Comparison of ENCODE assay signal across 33 cellular contexts in genomic region chr5:60679816-60680215, GRCh38.
"Had no signal": no experiment of that assay in that cellular context is flagged by ENCODE, and none has a peak within 500 bp of the region (broad histone marks: within the 10 kb centered on the region; RNA-seq: fewer than 3 reads in every experiment).

No MANE protein-coding gene starts in this region.

- H3K4me3 Mint-ChIP-seq: activated B cell treated with CpG ODN at 0.5 μM for 24 hours; activated CD8-positive, alpha-beta T cell treated with anti-CD3 and anti-CD28 coated beads for 36 hours; activated naive CD4-positive, alpha-beta T cell treated with anti-CD3 and anti-CD28 coated beads for 36 hours; activated naive CD4-positive, alpha-beta T cell treated with anti-CD3 and anti-CD28 coated beads, Interleukin-2, amount 50 U/mL, for 24 hours; activated naive CD8-positive, alpha-beta T cell treated with anti-CD3 and anti-CD28 coated beads for 36 hours; activated naive CD8-positive, alpha-beta T cell treated with anti-CD3 and anti-CD28 coated beads, Interleukin-2, amount 50 U/mL, for 24 hours; activated T-cell treated with anti-CD3 and anti-CD28 coated beads, Interleukin-2, amount 50 U/mL, for 4 hours; activated T-helper 17 cell treated with anti-CD3 and anti-CD28 coated beads, Interleukin-2, amount 50 U/mL, for 72 hours; T-helper 17 cell; T-helper 2 cell treated with Interferon-gamma antibody and Interleukin-4, amounts not matched to agents 5 μg/mL and 100 μg/mL, for 36 hours had no signal

- H3K27me3 Mint-ChIP-seq: activated B cell treated with CpG ODN at 0.5 μM for 24 hours; activated CD8-positive, alpha-beta T cell treated with anti-CD3 and anti-CD28 coated beads for 36 hours; activated naive CD8-positive, alpha-beta T cell treated with anti-CD3 and anti-CD28 coated beads, Interleukin-2, amount 50 U/mL, for 24 hours; activated T-helper 17 cell treated with anti-CD3 and anti-CD28 coated beads, Interleukin-2, amount 50 U/mL, for 72 hours; T-helper 17 cell had no signal

- H3K27me3 ChIP-seq: adrenal gland, body of pancreas, gastroesophageal sphincter had no signal

- H3K36me3 ChIP-seq: adrenal gland, gastroesophageal sphincter, heart right ventricle had no signal

- DNase-seq: activated B cell treated with CpG ODN at 0.5 μM for 24 hours; activated CD4-positive, alpha-beta T cell treated with anti-CD3 and anti-CD28 coated beads for 48 hours; activated CD4-positive, alpha-beta T cell treated with anti-CD3 and anti-CD28 coated beads, Interleukin-2, amount 50 U/mL, for 1 hour; activated CD4-positive, alpha-beta T cell treated with anti-CD3 and anti-CD28 coated beads, Interleukin-2, amount 50 U/mL, for 48 hours; activated CD8-positive, alpha-beta memory T cell treated with anti-CD3 and anti-CD28 coated beads for 24 hours; activated CD8-positive, alpha-beta T cell treated with anti-CD3 and anti-CD28 coated beads for 36 hours; activated effector memory CD4-positive, alpha-beta T cell treated with anti-CD3 and anti-CD28 coated beads, Interleukin-2, amount 50 U/mL, for 16 hours; activated naive CD4-positive, alpha-beta T cell treated with anti-CD3 and anti-CD28 coated beads for 36 hours; activated naive CD8-positive, alpha-beta T cell treated with anti-CD3 and anti-CD28 coated beads for 36 hours; activated naive CD8-positive, alpha-beta T cell treated with anti-CD3 and anti-CD28 coated beads, Interleukin-2, amount 50 U/mL, for 24 hours; activated T-cell treated with anti-CD3 and anti-CD28 coated beads, Interleukin-2, amount 50 U/mL, for 4 hours; adrenal gland; amygdala; aorta; body of pancreas; caudate nucleus; cortex of kidney; dermis blood vessel endothelial cell; effector CD4-positive, alpha-beta T cell; foreskin melanocyte; heart right ventricle; T-helper 1 cell; T-helper 17 cell; T1000; WERI-Rb-1 had no signal

- H3K4me3 ChIP-seq: adrenal gland, body of pancreas, gastroesophageal sphincter, heart right ventricle had no signal

- FAIRE-seq: colon, endometrium had no signal

- H3K27ac Mint-ChIP-seq: activated B cell treated with CpG ODN at 0.5 μM for 24 hours; activated CD8-positive, alpha-beta T cell treated with anti-CD3 and anti-CD28 coated beads for 36 hours; activated naive CD4-positive, alpha-beta T cell treated with anti-CD3 and anti-CD28 coated beads for 36 hours; activated naive CD4-positive, alpha-beta T cell treated with anti-CD3 and anti-CD28 coated beads, Interleukin-2, amount 50 U/mL, for 24 hours; activated naive CD8-positive, alpha-beta T cell treated with anti-CD3 and anti-CD28 coated beads for 36 hours; activated naive CD8-positive, alpha-beta T cell treated with anti-CD3 and anti-CD28 coated beads, Interleukin-2, amount 50 U/mL, for 24 hours; activated T-helper 17 cell treated with anti-CD3 and anti-CD28 coated beads, Interleukin-2, amount 50 U/mL, for 72 hours; T-helper 2 cell treated with Interferon-gamma antibody and Interleukin-4, amounts not matched to agents 5 μg/mL and 100 μg/mL, for 36 hours had no signal

- H3K4me1 Mint-ChIP-seq: activated naive CD4-positive, alpha-beta T cell treated with anti-CD3 and anti-CD28 coated beads, Interleukin-2, amount 50 U/mL, for 24 hours had no signal

- ATAC-seq: activated CD4-positive, CD25-positive, alpha-beta regulatory T cell treated with anti-CD3 and anti-CD28 coated beads, Interleukin-2, amount 50 U/mL, for 24 hours; activated CD8-positive, alpha-beta T cell treated with anti-CD3 and anti-CD28 coated beads for 36 hours; activated naive CD8-positive, alpha-beta T cell treated with anti-CD3 and anti-CD28 coated beads, Interleukin-2, amount 50 U/mL, for 24 hours; activated T-cell treated with anti-CD3 and anti-CD28 coated beads, Interleukin-2, amount 50 U/mL, for 4 hours; activated T-helper 17 cell treated with anti-CD3 and anti-CD28 coated beads, Interleukin-2, amount 50 U/mL, for 72 hours; body of pancreas; esophagus mucosa; gastroesophageal sphincter; heart right ventricle; T-helper 17 cell had no signal

- H3K4me1 ChIP-seq: adrenal gland, gastroesophageal sphincter, heart right ventricle had no signal

- H3K9me3 ChIP-seq: adrenal gland, body of pancreas, gastroesophageal sphincter had no signal

- H3K27ac ChIP-seq: adrenal gland, body of pancreas, gastroesophageal sphincter, heart right ventricle, WERI-Rb-1 had no signal

- H3K36me3 Mint-ChIP-seq: activated naive CD4-positive, alpha-beta T cell treated with anti-CD3 and anti-CD28 coated beads, Interleukin-2, amount 50 U/mL, for 24 hours had no signal

- H3K9me3 Mint-ChIP-seq: activated B cell treated with CpG ODN at 0.5 μM for 24 hours; activated CD8-positive, alpha-beta T cell treated with anti-CD3 and anti-CD28 coated beads for 36 hours; activated naive CD4-positive, alpha-beta T cell treated with anti-CD3 and anti-CD28 coated beads for 36 hours; activated naive CD4-positive, alpha-beta T cell treated with anti-CD3 and anti-CD28 coated beads, Interleukin-2, amount 50 U/mL, for 24 hours; activated naive CD8-positive, alpha-beta T cell treated with anti-CD3 and anti-CD28 coated beads for 36 hours; activated naive CD8-positive, alpha-beta T cell treated with anti-CD3 and anti-CD28 coated beads, Interleukin-2, amount 50 U/mL, for 24 hours; activated T-cell treated with anti-CD3 and anti-CD28 coated beads, Interleukin-2, amount 50 U/mL, for 4 hours; activated T-helper 17 cell treated with anti-CD3 and anti-CD28 coated beads, Interleukin-2, amount 50 U/mL, for 72 hours; T-helper 2 cell treated with Interferon-gamma antibody and Interleukin-4, amounts not matched to agents 5 μg/mL and 100 μg/mL, for 36 hours had no signal
